In genomic region chr1:211699059-211699458, GRCh38 we compare ENCODE assay signal across 13 cellular contexts. TPM values are rescaled to one million over a fixed set of nuclear protein-coding genes. Genes with fewer than 3 reads are reported as not detected.
DNase-seq lines count a peak whose midpoint lies in the region; ATAC-seq, FAIRE-seq and TF ChIP-seq lines count a peak whose summit lies in the region.
"Had no signal": no experiment of that assay in that cellular context is flagged by ENCODE, and none has a peak within 500 bp of the region (broad histone marks: within the 10 kb centered on the region; RNA-seq: fewer than 3 reads in every experiment).

No MANE protein-coding gene starts in this region.

- 0 out of 2 replicates have a peak, but pooled peaks cover under 1% of the 10 kb centered on the region for H3K4me1 ChIP-seq in PC-9 (replicated peaks; ENCODE audit: insufficient read depth)

- no TSS peak for BruUV-seq in PC-9 (replicated peaks; lab: Mats Ljungman, UMichigan)

- ATAC-seq in sciatic nerve (peak; percentile 26), GM18858 (IDR thresholded peaks at IDR 0.05; ENCODE audit: unreplicated experiment) (no peak)

- H3K9me2 ChIP-seq in PC-9 (ENCODE audit: insufficient read depth) = no peaks in the 10 kb centered on the region

- H3K27ac ChIP-seq in PC-9 = no peak overlapping the region
- H3K27ac ChIP-seq: epithelial cell of prostate, lower lobe of right lung, spleen, thoracic aorta had no signal

- CTCF ChIA-PET in activated CD4-positive, alpha-beta T cell treated with anti-CD3 and anti-CD28 coated beads, Interleukin-2, amount 10 ng/mL, durations not matched to agents 7 days and 5 days (lab: Charles Lee) = interaction anchor here (0.6 to 4.8 kb wide), 20 partner anchors 8 to 760 kb away, joined by 3 to 30 read pairs (median 6); partner anchors contain the start of genes DTL, INTS7 and NEK2
- CTCF ChIA-PET in PC-9 (lab: Charles Lee) = interaction anchor here (0.6 to 1.3 kb wide), 3 partner anchors 31 to 336 kb away, joined by 3 to 4 read pairs (median 3); no protein-coding TSS in a partner anchor

- H3K36me3 ChIP-seq in PC-9 (ENCODE audit: low read depth) = no peaks in the 10 kb centered on the region
- H3K36me3 ChIP-seq: lower lobe of right lung, spleen, thoracic aorta had no signal

- peaks cover 4% of the 10 kb centered on the region for H3K36me3 Mint-ChIP-seq in activated CD4-positive, alpha-beta T cell treated with anti-CD3 and anti-CD28 coated beads, Interleukin-2, amount 10 ng/mL, durations not matched to agents 7 days and 5 days (ENCODE audit: low read depth)

- H3K4me3 ChIP-seq in PC-9 (no peak overlapping the region), iPS-11a (ENCODE audit: low read depth, low read length) (peak overlapping the region; percentile 43)

- peaks cover 4% of the 10 kb centered on the region for H3K9me3 Mint-ChIP-seq in activated CD4-positive, alpha-beta T cell treated with anti-CD3 and anti-CD28 coated beads, Interleukin-2, amount 10 ng/mL, durations not matched to agents 7 days and 5 days

- H3K27me3 Mint-ChIP-seq in activated CD4-positive, alpha-beta T cell treated with anti-CD3 and anti-CD28 coated beads, Interleukin-2, amount 10 ng/mL, durations not matched to agents 7 days and 5 days = peaks cover 13% of the 10 kb centered on the region

- H4K20me1 ChIP-seq in PC-9 (ENCODE audit: insufficient read depth) = no peaks in the 10 kb centered on the region

- FAIRE-seq in RCC 7860 (lab: Jason Lieb, UNC) = no peak

- intact Hi-C loops in PC-9 (cut with micrococcal nuclease; ENCODE audit: unreplicated experiment) = loop anchor here (5.0 kb wide), 2 partner anchors 228 to 313 kb away; no protein-coding TSS in a partner anchor
- intact Hi-C loops in sciatic nerve (cut with DNase I) = loop anchor here (10.0 kb wide), 2 partner anchors 136 to 336 kb away; partner anchors contain the start of genes DTL, INTS7 and LPGAT1

- H3K4me1 Mint-ChIP-seq in activated CD4-positive, alpha-beta T cell treated with anti-CD3 and anti-CD28 coated beads, Interleukin-2, amount 10 ng/mL, durations not matched to agents 7 days and 5 days = peaks cover 48% of the 10 kb centered on the region

- H3K4me3 Mint-ChIP-seq in activated CD4-positive, alpha-beta T cell treated with anti-CD3 and anti-CD28 coated beads, Interleukin-2, amount 10 ng/mL, durations not matched to agents 7 days and 5 days = no peak overlapping the region

- no peaks in the 10 kb centered on the region for H3K27me3 ChIP-seq in PC-9 (ENCODE audit: insufficient read depth, low read depth)
- H3K27me3 ChIP-seq: spleen had no signal

- no peak overlapping the region for H2AFZ ChIP-seq in PC-9

- TF ChIP-seq CTCF in PC-9 (conservative IDR thresholded peaks at IDR 0.05) = no peak

- H3F3A ChIP-seq in PC-9 (ENCODE audit: insufficient read depth, low read depth) = no peaks in the 10 kb centered on the region

- POLR2A ChIA-PET in activated CD4-positive, alpha-beta T cell treated with anti-CD3 and anti-CD28 coated beads, Interleukin-2, amount 10 ng/mL, durations not matched to agents 7 days and 5 days (lab: Charles Lee) = no interaction called here
- POLR2A ChIA-PET in PC-9 (lab: Charles Lee; ENCODE audit: unreplicated experiment) = no interaction called here

- H3K9me3 ChIP-seq in PC-9 (ENCODE audit: insufficient read depth, low read depth) = no peaks in the 10 kb centered on the region
- H3K9me3 ChIP-seq: lower lobe of right lung, thoracic aorta had no signal

- H3K79me2 ChIP-seq in PC-9 (ENCODE audit: low read depth) = no peaks in the 10 kb centered on the region

- no peak for DNase-seq in activated CD4-positive, alpha-beta T cell treated with anti-CD3 and anti-CD28 coated beads, Interleukin-2, amount 10 ng/mL, durations not matched to agents 7 days and 5 days
- no peak for DNase-seq in activated CD4-positive, alpha-beta T cell treated with anti-CD3 and anti-CD28 coated beads for 1 hour
- DNase-seq in PC-9 = no peak
- DNase-seq in sciatic nerve (ENCODE audit: low spot score) = no peak
- DNase-seq in LoVo (ENCODE audit: low spot score) = no peak
- no peak for DNase-seq in RCC 7860 (ENCODE audit: low spot score)

- peak overlapping the region; percentile 52 for H3K27ac Mint-ChIP-seq in activated CD4-positive, alpha-beta T cell treated with anti-CD3 and anti-CD28 coated beads, Interleukin-2, amount 10 ng/mL, durations not matched to agents 7 days and 5 days

- H3K4me2 ChIP-seq in PC-9 = 0 out of 2 replicates have a peak overlapping the region, but pooled peaks have one; percentile 52

RNA-seq across cellular contexts. Expression of gene NEK2, which starts 23.6 kb away (rescaled TPM):
- total RNA-seq in activated CD4-positive, alpha-beta T cell treated with anti-CD3 and anti-CD28 coated beads, Interleukin-2, amount 10 ng/mL, durations not matched to agents 7 days and 5 days = 10 to 100 TPM; 49.0 to 51.9 TPM
- total RNA-seq in PC-9 (2021) (56.0 and 60.5 TPM in 2 replicates), sciatic nerve (0.49 TPM)
- total RNA-seq: Right ventricle myocardium superior had no signal

Comparison
In these comparisons a context has a peak if more than half of its experiments do, and no peak if none do; other contexts are left out.
1. RNA of gene NEK2, which starts 23.6 kb away (total RNA-seq): 56.0 to 60.5 TPM in PC-9 and 49.0 to 51.9 TPM in activated CD4-positive, alpha-beta T cell treated with anti-CD3 and anti-CD28 coated beads, Interleukin-2, amount 10 ng/mL, durations not matched to agents 7 days and 5 days; 0.49 TPM in sciatic nerve (single experiment); every median in the first group is over 10 times any median in the second.